Comparison of ENCODE assay signal across 14 cellular contexts in the genomic region with DNA sequence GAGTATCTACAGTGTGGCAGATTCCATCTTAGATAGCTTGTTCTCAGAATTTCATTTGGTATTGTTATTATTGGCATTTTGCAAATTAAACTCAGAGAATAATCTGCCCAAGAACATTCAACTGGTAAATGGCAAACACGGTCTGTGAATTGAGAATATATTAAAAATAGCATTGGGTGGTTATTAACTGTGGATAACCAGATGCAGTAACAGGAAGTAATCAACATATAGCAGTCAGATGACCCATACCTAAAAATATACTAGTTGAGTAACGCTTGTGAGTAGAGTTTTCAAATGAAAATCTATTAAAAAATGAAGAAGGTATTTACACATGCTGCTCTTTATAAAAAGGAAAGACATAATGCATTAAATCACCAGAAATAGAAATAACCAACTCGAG.
DNase-seq lines count a peak whose midpoint lies in the region; ATAC-seq and TF ChIP-seq lines count a peak whose summit lies in the region.
"Had no signal": no experiment of that assay in that cellular context is flagged by ENCODE, and none has a peak within 500 bp of the region (broad histone marks: within the 10 kb centered on the region; RNA-seq: fewer than 3 reads in every experiment).

No MANE protein-coding gene starts in this region.

- H3K27ac ChIP-seq in BLaER1 (no peak overlapping the region), OCI-LY7 (ENCODE audit: low read depth, low read length, poor library complexity, severe bottlenecking) (peak overlapping the region; percentile 79)
- H3K27ac ChIP-seq: C4-2B, HL-60 had no signal

- H3K79me2 ChIP-seq in OCI-LY7 (ENCODE audit: insufficient read depth, low read depth, low read length): peaks cover 99% of the 10 kb centered on the region

- H3K9ac ChIP-seq in BLaER1: no peak overlapping the region

- CTCF ChIA-PET in OCI-LY7 (lab: Charles Lee; ENCODE audit: unreplicated experiment): no interaction called here

- H3K9me2 ChIP-seq in OCI-LY7 (ENCODE audit: insufficient read depth, low read length): no peaks in the 10 kb centered on the region

- H3K4me3 ChIP-seq in BLaER1 (no peak overlapping the region), OCI-LY7 (ENCODE audit: low read depth, low read length, poor library complexity, severe bottlenecking) (peak overlapping the region; percentile 42)

- H3K27me3 ChIP-seq in BLaER1: no peaks in the 10 kb centered on the region

- H3K36me3 ChIP-seq in BLaER1 (no peaks in the 10 kb centered on the region), OCI-LY7 (ENCODE audit: insufficient read depth, low read length) (peaks cover 31% of the 10 kb centered on the region)

- H3K9me3 ChIP-seq in BLaER1 (no peaks in the 10 kb centered on the region), OCI-LY7 (ENCODE audit: low read length) (peaks cover 13% of the 10 kb centered on the region; the same call in 1 of the 2 replicates)

- no peak for TF ChIP-seq CTCF in OCI-LY7 (conservative IDR thresholded peaks at IDR 0.05; ENCODE audit: low read length)

- H4K20me1 ChIP-seq in BLaER1 (no peaks in the 10 kb centered on the region), OCI-LY7 (ENCODE audit: insufficient read depth, low read length) (no peaks in the 10 kb centered on the region)

- H2AFZ ChIP-seq in OCI-LY7 (ENCODE audit: low read length): peak overlapping the region; percentile 34; the same call in 1 of the 2 replicates

- peak overlapping the region; percentile 47 for H3K4me2 ChIP-seq in BLaER1
- H3K4me2 ChIP-seq in OCI-LY7 (ENCODE audit: low read length): peak overlapping the region; percentile 58

- peak; percentile 46 for DNase-seq in NAMALWA (ENCODE audit: low spot score)
- peak; percentile 34 for DNase-seq in OCI-LY7 (ENCODE audit: low spot score)
- DNase-seq in KBM-7: no peak
- no peak for DNase-seq in Right ventricle myocardium superior
- no peak for DNase-seq in posterior cingulate gyrus
- DNase-seq: ACHN; CD4-positive, alpha-beta memory T cell; DMS79; EL; HCEC 1CT had no signal

- no TSS peak for BruUV-seq in OCI-LY7 (replicated peaks; lab: Mats Ljungman, UMichigan)

- H3K4me1 ChIP-seq in BLaER1 (peaks cover 13% of the 10 kb centered on the region), OCI-LY7 (ENCODE audit: insufficient read depth, low read length, poor library complexity, severe bottlenecking) (peaks cover 78% of the 10 kb centered on the region)

- ATAC-seq in GM18907 (IDR thresholded peaks at IDR 0.05; ENCODE audit: unreplicated experiment): peak; percentile 38
- no peak for ATAC-seq in Right ventricle myocardium superior (ENCODE audit: poor library complexity)

- in situ Hi-C loops in KBM-7 (cut with MboI; ENCODE audit: low pct_unique_long_range_greater_than_20kb, low sequenced_read_pairs): no loop called here

- intact Hi-C loops in OCI-LY7 (cut with micrococcal nuclease; ENCODE audit: unreplicated experiment) (loop anchor here (2.0 to 5.0 kb wide), 2 partner anchors 81 to 129 kb away; a partner anchor contains a TSS), Right ventricle myocardium superior (cut with DNase I) (no loop called here), posterior cingulate gyrus (cut with DNase I) (no loop called here)

- POLR2A ChIA-PET in OCI-LY7 (lab: Charles Lee): interaction anchor here (0.5 to 5.1 kb wide), 10 partner anchors 11 to 1648 kb away, joined by 3 to 30 read pairs (median 4); a partner anchor contains a TSS

Comparison
In these comparisons a context has a peak if more than half of its experiments do, and no peak if none do; other contexts are left out.
1. DNase-seq: peak in NAMALWA (single experiment) and OCI-LY7 (single experiment); none in KBM-7 (single experiment), Right ventricle myocardium superior (single experiment) and posterior cingulate gyrus (0 of 10).